In genomic region chr14:50311337-50311973, GRCh38 we compare ENCODE assay signal across 1 cellular context.
TF ChIP-seq lines count a peak whose summit lies in the region.

No MANE protein-coding gene starts in this region.

TF ChIP-seq in GM23338, 12 proteins besides CTCF, POLR2A, EP300 and RAD21:
- TF ChIP-seq ZNF462 (CRISPR knock-in tag; IDR thresholded peaks at IDR 0.05) (no peak), CREB1 (CRISPR knock-in tag; IDR thresholded peaks at IDR 0.05; ENCODE audit: low read depth) (no peak), NANOG (IDR thresholded peaks at IDR 0.05; ENCODE audit: borderline replicate concordance) (no peak), ZNF114 (CRISPR knock-in tag; IDR thresholded peaks at IDR 0.05) (no peak), STAT1 (IDR thresholded peaks at IDR 0.05; ENCODE audit: unreplicated experiment) (no peak), EZH2 (IDR thresholded peaks at IDR 0.05; ENCODE audit: low read depth, unreplicated experiment) (no peak), ZNF331 (CRISPR knock-in tag; IDR thresholded peaks at IDR 0.05; ENCODE audit: low read depth) (no peak), EZH2phosphoT487 (IDR thresholded peaks at IDR 0.05; ENCODE audit: unreplicated experiment) (no peak), ETS1 (IDR thresholded peaks at IDR 0.05) (no peak), POLR2AphosphoS5 (IDR thresholded peaks at IDR 0.05; ENCODE audit: low read depth) (no peak), REST (IDR thresholded peaks at IDR 0.05; ENCODE audit: unreplicated experiment) (no peak), JUNB (IDR thresholded peaks at IDR 0.05; ENCODE audit: unreplicated experiment) (no peak)
